25 cellular contexts compared by ENCODE assay signal in the genomic region with DNA sequence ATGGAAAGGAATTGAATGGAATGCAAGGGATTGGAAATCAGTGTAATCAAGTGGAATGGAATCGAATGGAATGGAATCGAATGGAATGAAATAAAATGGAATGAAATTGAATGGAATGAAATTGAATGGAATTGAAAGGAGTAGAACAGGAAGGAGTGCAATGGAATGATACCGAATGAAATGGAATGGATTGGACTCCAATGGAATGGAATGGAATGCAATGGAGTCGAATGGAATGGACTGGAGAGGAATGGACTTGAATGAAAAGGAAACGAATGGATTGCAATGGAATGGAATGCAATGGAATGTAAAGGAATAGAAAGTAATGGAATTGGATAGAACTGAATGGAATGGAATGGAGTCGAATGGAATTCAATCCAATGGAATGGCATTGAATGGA.
DNase-seq lines count a peak whose midpoint lies in the region; ATAC-seq and TF ChIP-seq lines count a peak whose summit lies in the region.
"Had no signal": no experiment of that assay in that cellular context is flagged by ENCODE, and none has a peak within 500 bp of the region (broad histone marks: within the 10 kb centered on the region; RNA-seq: fewer than 3 reads in every experiment).

No MANE protein-coding gene starts in this region.

- H3K79me2 ChIP-seq in mammary epithelial cell (ENCODE audit: insufficient read depth, low read length), result no peaks in the 10 kb centered on the region

- H3K4me3 ChIP-seq in mammary epithelial cell (replicated peaks in 1 of 3; ENCODE audit: insufficient read depth in 1 of 3, low read depth in 2 of 3, low read length in 3 of 3) (no peak overlapping the region), body of pancreas (no peak overlapping the region)
- H3K4me3 ChIP-seq: GM12878, GM23338, SJCRH30 had no signal

- H3K27ac Mint-ChIP-seq in MCF 10A (ENCODE audit: low read depth, unreplicated experiment), result no peak overlapping the region
- no peak overlapping the region for H3K27ac Mint-ChIP-seq in activated CD4-positive, alpha-beta T cell treated with anti-CD3 and anti-CD28 coated beads, Interleukin-2, amount 10 ng/mL, durations not matched to agents 24 days and 14 days
- no peak overlapping the region for H3K27ac Mint-ChIP-seq in activated CD4-positive, alpha-beta T cell treated with anti-CD3 and anti-CD28 coated beads, Interleukin-2, amount 10 ng/mL, durations not matched to agents 7 days and 5 days
- H3K27ac Mint-ChIP-seq: B cell; CD4-positive, CD25-positive, alpha-beta regulatory T cell; GM23338 had no signal

- no peaks in the 10 kb centered on the region for H3K4me1 ChIP-seq in mammary epithelial cell (ENCODE audit: insufficient read depth, low read length)
- no peaks in the 10 kb centered on the region for H3K4me1 ChIP-seq in foreskin keratinocyte
- no peaks in the 10 kb centered on the region for H3K4me1 ChIP-seq in body of pancreas
- H3K4me1 ChIP-seq: SJCRH30 had no signal

- no peak for TF ChIP-seq CTCF in mammary epithelial cell (conservative IDR thresholded peaks at IDR 0.05 in 1 of 2, IDR thresholded peaks at IDR 0.05 in 1 of 2; ENCODE audit: extremely low read depth in 1 of 2, insufficient read depth in 1 of 2, low read depth in 1 of 2, low read length in 2 of 2)
- TF ChIP-seq CTCF in MCF 10A (IDR thresholded peaks at IDR 0.05; ENCODE audit: unreplicated experiment), result no peak
- TF ChIP-seq CTCF in foreskin keratinocyte (conservative IDR thresholded peaks at IDR 0.05), result no peak
- no peak for TF ChIP-seq CTCF in body of pancreas (IDR thresholded peaks at IDR 0.05)

- H3K4me2 ChIP-seq in mammary epithelial cell (ENCODE audit: insufficient read depth, low read depth, low read length), result no peak overlapping the region
- H3K4me2 ChIP-seq: GM23338 had no signal

- POLR2A ChIA-PET in MCF 10A (lab: Yijun Ruan, JAX), result no interaction called here
- POLR2A ChIA-PET in activated CD4-positive, alpha-beta T cell treated with anti-CD3 and anti-CD28 coated beads, Interleukin-2, amount 10 ng/mL, durations not matched to agents 7 days and 5 days (lab: Charles Lee), result no interaction called here

- H3K27ac ChIP-seq in mammary epithelial cell (ENCODE audit: insufficient read depth, low read depth, low read length) (no peak overlapping the region), foreskin keratinocyte (no peak overlapping the region), body of pancreas (no peak overlapping the region)
- H3K27ac ChIP-seq: SJCRH30 had no signal

- H3K4me3 Mint-ChIP-seq in MCF 10A (ENCODE audit: unreplicated experiment), result no peak overlapping the region
- H3K4me3 Mint-ChIP-seq in activated CD4-positive, alpha-beta T cell treated with anti-CD3 and anti-CD28 coated beads, Interleukin-2, amount 10 ng/mL, durations not matched to agents 24 days and 14 days, result no peak overlapping the region
- no peak overlapping the region for H3K4me3 Mint-ChIP-seq in activated CD4-positive, alpha-beta T cell treated with anti-CD3 and anti-CD28 coated beads, Interleukin-2, amount 10 ng/mL, durations not matched to agents 7 days and 5 days
- H3K4me3 Mint-ChIP-seq: B cell; CD4-positive, CD25-positive, alpha-beta regulatory T cell; GM23338 had no signal

- H3K27me3 ChIP-seq in mammary epithelial cell (ENCODE audit: insufficient read depth, low read length) (no peaks in the 10 kb centered on the region), foreskin keratinocyte (no peaks in the 10 kb centered on the region), body of pancreas (no peaks in the 10 kb centered on the region)
- H3K27me3 ChIP-seq: SJCRH30 had no signal

- in situ Hi-C loops in mammary epithelial cell (cut with MboI; ENCODE audit: low sequenced_read_pairs in 2 of 2), result no loop called here

- H3K9ac ChIP-seq in mammary epithelial cell (ENCODE audit: insufficient read depth, low read length), result no peak overlapping the region

- H3K9me3 ChIP-seq in mammary epithelial cell (replicated peaks; ENCODE audit: insufficient read depth, low read length) (peaks cover 3% of the 10 kb centered on the region), body of pancreas (no peaks in the 10 kb centered on the region)
- H3K9me3 ChIP-seq: SJCRH30 had no signal

- no peaks in the 10 kb centered on the region for H3K36me3 Mint-ChIP-seq in MCF 10A (ENCODE audit: insufficient read depth, unreplicated experiment)
- H3K36me3 Mint-ChIP-seq in activated CD4-positive, alpha-beta T cell treated with anti-CD3 and anti-CD28 coated beads, Interleukin-2, amount 10 ng/mL, durations not matched to agents 24 days and 14 days (ENCODE audit: low read depth), result peaks cover 16% of the 10 kb centered on the region
- H3K36me3 Mint-ChIP-seq in activated CD4-positive, alpha-beta T cell treated with anti-CD3 and anti-CD28 coated beads, Interleukin-2, amount 10 ng/mL, durations not matched to agents 7 days and 5 days (ENCODE audit: low read depth), result peaks cover 11% of the 10 kb centered on the region
- H3K36me3 Mint-ChIP-seq: CD4-positive, CD25-positive, alpha-beta regulatory T cell had no signal

- intact Hi-C loops in mammary epithelial cell (cut with micrococcal nuclease), result no loop called here
- intact Hi-C loops in MCF 10A (cut with micrococcal nuclease), result no loop called here
- intact Hi-C loops in activated CD4-positive, alpha-beta T cell treated with anti-CD3 and anti-CD28 coated beads, Interleukin-2, amount 10 ng/mL, durations not matched to agents 24 days and 14 days (cut with micrococcal nuclease), result no loop called here
- intact Hi-C loops in body of pancreas (cut with DNase I), result no loop called here

- H3K9me3 Mint-ChIP-seq in MCF 10A (ENCODE audit: unreplicated experiment), result peaks cover 16% of the 10 kb centered on the region
- peaks cover 68% of the 10 kb centered on the region for H3K9me3 Mint-ChIP-seq in activated CD4-positive, alpha-beta T cell treated with anti-CD3 and anti-CD28 coated beads, Interleukin-2, amount 10 ng/mL, durations not matched to agents 24 days and 14 days
- H3K9me3 Mint-ChIP-seq in activated CD4-positive, alpha-beta T cell treated with anti-CD3 and anti-CD28 coated beads, Interleukin-2, amount 10 ng/mL, durations not matched to agents 7 days and 5 days, result peaks cover 81% of the 10 kb centered on the region

- dilution Hi-C loops in mammary epithelial cell (cut with HindIII; ENCODE audit: low sequenced_read_pairs), result no loop called here

- H3K4me1 Mint-ChIP-seq in MCF 10A (ENCODE audit: insufficient read depth, unreplicated experiment), result no peaks in the 10 kb centered on the region
- H3K4me1 Mint-ChIP-seq in activated CD4-positive, alpha-beta T cell treated with anti-CD3 and anti-CD28 coated beads, Interleukin-2, amount 10 ng/mL, durations not matched to agents 24 days and 14 days, result no peaks in the 10 kb centered on the region
- no peaks in the 10 kb centered on the region for H3K4me1 Mint-ChIP-seq in activated CD4-positive, alpha-beta T cell treated with anti-CD3 and anti-CD28 coated beads, Interleukin-2, amount 10 ng/mL, durations not matched to agents 7 days and 5 days
- H3K4me1 Mint-ChIP-seq: B cell; CD4-positive, CD25-positive, alpha-beta regulatory T cell; GM23338 had no signal

- TF ChIP-seq POLR2A in body of pancreas (IDR thresholded peaks at IDR 0.05), result no peak

- no peaks in the 10 kb centered on the region for H3K36me3 ChIP-seq in mammary epithelial cell (ENCODE audit: insufficient read depth, low read length)
- H3K36me3 ChIP-seq in body of pancreas (replicated peaks in 1 of 2; ENCODE audit: insufficient read depth in 1 of 2, low read depth in 2 of 2), result no peaks in the 10 kb centered on the region
- H3K36me3 ChIP-seq: SJCRH30 had no signal

- CTCF ChIA-PET in mammary epithelial cell (lab: Charles Lee; ENCODE audit: low non-redundant PET), result no interaction called here
- CTCF ChIA-PET in MCF 10A (lab: Yijun Ruan, JAX), result no interaction called here
- CTCF ChIA-PET in activated CD4-positive, alpha-beta T cell treated with anti-CD3 and anti-CD28 coated beads, Interleukin-2, amount 10 ng/mL, durations not matched to agents 7 days and 5 days (lab: Charles Lee), result no interaction called here

- no peak overlapping the region for H2AFZ ChIP-seq in mammary epithelial cell (ENCODE audit: low read depth, low read length)
- H2AFZ ChIP-seq: GM23338 had no signal

- H4K20me1 ChIP-seq in mammary epithelial cell (ENCODE audit: insufficient read depth, low read length), result no peaks in the 10 kb centered on the region

- ATAC-seq in foreskin keratinocyte (no peak), HG03095 (IDR thresholded peaks at IDR 0.05; ENCODE audit: unreplicated experiment) (no peak), body of pancreas (no peak)
- ATAC-seq: GM12878, GM23338, PC-3 had no signal

- H3K27me3 Mint-ChIP-seq in MCF 10A (ENCODE audit: insufficient read depth, unreplicated experiment), result no peaks in the 10 kb centered on the region
- no peaks in the 10 kb centered on the region for H3K27me3 Mint-ChIP-seq in activated CD4-positive, alpha-beta T cell treated with anti-CD3 and anti-CD28 coated beads, Interleukin-2, amount 10 ng/mL, durations not matched to agents 24 days and 14 days
- no peaks in the 10 kb centered on the region for H3K27me3 Mint-ChIP-seq in activated CD4-positive, alpha-beta T cell treated with anti-CD3 and anti-CD28 coated beads, Interleukin-2, amount 10 ng/mL, durations not matched to agents 7 days and 5 days
- H3K27me3 Mint-ChIP-seq: B cell; CD4-positive, CD25-positive, alpha-beta regulatory T cell had no signal

- no CpG with 5 or more reads among the region's 6 CpGs for WGBS in mammary epithelial cell (ENCODE audit: low coverage, missing lambda C conversion rate)
- 44 to 48% methylated on average over 6 of the region's 6 CpGs for WGBS in body of pancreas, 2 donors

- DNase-seq in mammary epithelial cell (peak; percentile 0), MCF 10A (ENCODE audit: unreplicated experiment) (no peak), dermis blood vessel endothelial cell (peak; percentile 18), foreskin keratinocyte (peak; percentile 1 to 11), body of pancreas (no peak)
- no peak for DNase-seq in activated CD4-positive, alpha-beta T cell treated with anti-CD3 and anti-CD28 coated beads, Interleukin-2, amount 10 ng/mL, durations not matched to agents 24 days and 14 days
- DNase-seq in activated CD4-positive, alpha-beta T cell treated with anti-CD3 and anti-CD28 coated beads, Interleukin-2, amount 10 ng/mL, durations not matched to agents 7 days and 5 days, result no peak
- DNase-seq: COR-L47, DMS 273 treated with DMSO at 0.1 percent for 48 hours, DND-41, HCEC 1CT, KBM-7, MV-4-11, NCI-H1417, NCI-H187, NCI-H2107, NCI-H2227 treated with DMSO at 0.1 percent for 48 hours, NCI-H510A treated with DMSO at 0.1 percent for 48 hours, PC-3, SJCRH30 had no signal

- BruUV-seq in mammary epithelial cell (replicated peaks; lab: Mats Ljungman, UMichigan) (no TSS peak), MCF 10A (replicated peaks; lab: Mats Ljungman, UMichigan) (no TSS peak)

Comparison
In these comparisons a context has a peak if more than half of its experiments do, and no peak if none do; other contexts are left out.
1. DNase-seq: peak in mammary epithelial cell (single experiment), dermis blood vessel endothelial cell (single experiment) and foreskin keratinocyte (2 of 2); none in MCF 10A (single experiment), activated CD4-positive, alpha-beta T cell treated with anti-CD3 and anti-CD28 coated beads, Interleukin-2, amount 10 ng/mL, durations not matched to agents 24 days and 14 days (single experiment), activated CD4-positive, alpha-beta T cell treated with anti-CD3 and anti-CD28 coated beads, Interleukin-2, amount 10 ng/mL, durations not matched to agents 7 days and 5 days (single experiment) and body of pancreas (0 of 4).